18 cellular contexts compared by ENCODE assay signal in the genomic region with DNA sequence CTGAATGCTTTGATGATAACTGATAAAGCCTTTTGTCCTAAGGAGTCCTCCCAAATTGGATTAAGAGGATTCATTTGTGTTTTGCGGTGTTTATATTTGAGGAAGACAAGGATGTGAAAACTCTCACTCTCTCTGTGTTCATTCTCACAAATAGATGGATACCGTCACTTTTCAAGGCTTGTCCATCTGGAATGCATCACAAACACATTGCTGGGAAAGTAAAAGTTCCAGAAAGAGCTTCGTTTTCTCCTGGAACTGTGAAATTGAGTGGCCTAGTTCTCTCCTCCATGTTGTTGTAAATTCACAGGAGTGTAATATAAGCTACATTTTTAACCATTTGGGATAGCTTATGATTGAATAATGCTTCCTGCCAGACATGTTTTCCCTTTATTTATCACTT.
DNase-seq lines count a peak whose midpoint lies in the region; ATAC-seq and TF ChIP-seq lines count a peak whose summit lies in the region.
"Had no signal": no experiment of that assay in that cellular context is flagged by ENCODE, and none has a peak within 500 bp of the region (broad histone marks: within the 10 kb centered on the region; RNA-seq: fewer than 3 reads in every experiment).

No MANE protein-coding gene starts in this region.

- H3K18ac ChIP-seq in mesenchymal stem cell (ENCODE audit: low read depth in 1 of 2, low read length in 2 of 2), result no peak overlapping the region

- no peak for TF ChIP-seq CTCF in PC-9 (conservative IDR thresholded peaks at IDR 0.05)
- TF ChIP-seq CTCF in hepatocyte (IDR thresholded peaks at IDR 0.05; ENCODE audit: poor library complexity), result no peak
- no peak for TF ChIP-seq CTCF in progenitor cell of endocrine pancreas (IDR thresholded peaks at IDR 0.05; ENCODE audit: unreplicated experiment)
- TF ChIP-seq CTCF in GM13977 (IDR thresholded peaks at IDR 0.05; ENCODE audit: extremely low read depth, insufficient read depth, missing control alignments), result no peak

- ATAC-seq in activated T-cell treated with anti-CD3 and anti-CD28 coated beads, Interleukin-2, amount 50 U/mL, for 72 hours (replicated peaks in 1 of 2), result no peak

- no peak overlapping the region for H3K23ac ChIP-seq in mesenchymal stem cell (ENCODE audit: low read length in 2 of 2)

- POLR2A ChIA-PET in PC-9 (lab: Charles Lee; ENCODE audit: unreplicated experiment), result no interaction called here

- BruUV-seq in PC-9 (replicated peaks; lab: Mats Ljungman, UMichigan), result no TSS peak

- H3K9me3 Mint-ChIP-seq in progenitor cell of endocrine pancreas (ENCODE audit: low read depth), result no peaks in the 10 kb centered on the region
- peaks cover 4 to 8% of the 10 kb centered on the region in 2 donors for H3K9me3 Mint-ChIP-seq in activated T-cell treated with anti-CD3 and anti-CD28 coated beads, Interleukin-2, amount 50 U/mL, for 72 hours

- 48% methylated on average over 3 of the region's 3 CpGs for WGBS in hepatocyte (ENCODE audit: low lambda C conversion rate, missing lambda C conversion rate)
- WGBS in mesenchymal stem cell, result 45% methylated on average over 3 of the region's 3 CpGs

- intact Hi-C loops in PC-9 (cut with micrococcal nuclease; ENCODE audit: unreplicated experiment), result loop anchor here (5.0 kb wide), 1 partner anchor 43 kb away; no protein-coding TSS in a partner anchor

- H4K20me1 ChIP-seq in PC-9 (ENCODE audit: insufficient read depth) (no peaks in the 10 kb centered on the region), hepatocyte (ENCODE audit: insufficient read depth, poor library complexity, severe bottlenecking) (no peaks in the 10 kb centered on the region)

- H3K9ac ChIP-seq in mesenchymal stem cell (ENCODE audit: low read length), result no peak overlapping the region

- H3K27me3 Mint-ChIP-seq in progenitor cell of endocrine pancreas, result no peaks in the 10 kb centered on the region
- no peaks in the 10 kb centered on the region for H3K27me3 Mint-ChIP-seq in activated T-cell treated with anti-CD3 and anti-CD28 coated beads, Interleukin-2, amount 50 U/mL, for 72 hours (ENCODE audit: low read depth)
- H3K27me3 Mint-ChIP-seq: CD8-positive, alpha-beta memory T cell had no signal

- H3K27ac Mint-ChIP-seq in progenitor cell of endocrine pancreas, result peak overlapping the region; percentile 73
- H3K27ac Mint-ChIP-seq in activated T-cell treated with anti-CD3 and anti-CD28 coated beads, Interleukin-2, amount 50 U/mL, for 72 hours, result no peak overlapping the region
- H3K27ac Mint-ChIP-seq: CD8-positive, alpha-beta memory T cell had no signal

- H2BK5ac ChIP-seq in mesenchymal stem cell (ENCODE audit: low read depth, low read length, poor library complexity, severe bottlenecking), result no peak overlapping the region

- H2BK12ac ChIP-seq in mesenchymal stem cell (ENCODE audit: low read length in 2 of 2), result no peak overlapping the region

- H3K4me2 ChIP-seq in PC-9, result peak overlapping the region; percentile 69
- peak overlapping the region; percentile 61 for H3K4me2 ChIP-seq in hepatocyte
- no peak overlapping the region for H3K4me2 ChIP-seq in mesenchymal stem cell (ENCODE audit: low read length, poor library complexity, severe bottlenecking)

- H2BK120ac ChIP-seq in mesenchymal stem cell (ENCODE audit: low read depth, low read length), result no peak overlapping the region

- H3K4me3 ChIP-seq in PC-9 (no peak overlapping the region), hepatocyte (no peak overlapping the region), mesenchymal stem cell (ENCODE audit: insufficient read depth in 1 of 2, low read depth in 1 of 2, low read length in 2 of 2) (no peak overlapping the region)
- H3K4me3 ChIP-seq: cardiac muscle cell, uterus had no signal

- in situ Hi-C loops in GM13977 (cut with MboI; ENCODE audit: low pct_unique_long_range_greater_than_20kb, low sequenced_read_pairs, unreplicated experiment), result no loop called here

- CTCF ChIA-PET in PC-9 (lab: Charles Lee), result no interaction called here

- H3K79me2 ChIP-seq in PC-9 (ENCODE audit: low read depth) (no peaks in the 10 kb centered on the region), hepatocyte (no peaks in the 10 kb centered on the region)

- H2BK15ac ChIP-seq in mesenchymal stem cell (ENCODE audit: low read depth, poor library complexity, severe bottlenecking), result no peak overlapping the region

- H3K36me3 ChIP-seq in PC-9 (ENCODE audit: low read depth) (no peaks in the 10 kb centered on the region), hepatocyte (replicated peaks; ENCODE audit: insufficient read depth, low read depth) (no peaks in the 10 kb centered on the region), mesenchymal stem cell (ENCODE audit: control insufficient read depth in 1 of 2, insufficient read depth in 2 of 2, low read depth in 1 of 2, low read length in 2 of 2) (no peaks in the 10 kb centered on the region)
- H3K36me3 ChIP-seq: cardiac muscle cell, uterus had no signal

- H3K36me3 Mint-ChIP-seq in progenitor cell of endocrine pancreas (ENCODE audit: insufficient read depth), result no peaks in the 10 kb centered on the region
- H3K36me3 Mint-ChIP-seq in activated T-cell treated with anti-CD3 and anti-CD28 coated beads, Interleukin-2, amount 50 U/mL, for 72 hours (ENCODE audit: insufficient read depth in 2 of 2), result no peaks in the 10 kb centered on the region

- no peak overlapping the region for H2AK5ac ChIP-seq in mesenchymal stem cell (ENCODE audit: low read length, severe bottlenecking)

- H3K4me1 ChIP-seq in PC-9 (replicated peaks; ENCODE audit: insufficient read depth), result peaks cover 18% of the 10 kb centered on the region
- H3K4me1 ChIP-seq in hepatocyte (ENCODE audit: insufficient read depth), result peaks cover 43% of the 10 kb centered on the region
- H3K4me1 ChIP-seq in mesenchymal stem cell (ENCODE audit: control insufficient read depth, insufficient read depth, low read depth, low read length), result peaks cover 2% of the 10 kb centered on the region
- H3K4me1 ChIP-seq: uterus had no signal

- no peak overlapping the region for H3K14ac ChIP-seq in mesenchymal stem cell (ENCODE audit: low read length in 2 of 2)

- H2AFZ ChIP-seq in PC-9 (no peak overlapping the region), hepatocyte (peak overlapping the region; percentile 64), mesenchymal stem cell (ENCODE audit: low read depth, low read length) (no peak overlapping the region)

- peaks cover 14% of the 10 kb centered on the region; the same call in 1 of the 2 replicates for H3F3A ChIP-seq in PC-9 (ENCODE audit: insufficient read depth, low read depth)

- H3K4me3 Mint-ChIP-seq in progenitor cell of endocrine pancreas (ENCODE audit: low read depth), result no peak overlapping the region
- no peak overlapping the region for H3K4me3 Mint-ChIP-seq in activated T-cell treated with anti-CD3 and anti-CD28 coated beads, Interleukin-2, amount 50 U/mL, for 72 hours
- H3K4me3 Mint-ChIP-seq: CD8-positive, alpha-beta memory T cell had no signal

- H4K91ac ChIP-seq in mesenchymal stem cell (ENCODE audit: low read length), result no peak overlapping the region

- H4K8ac ChIP-seq in mesenchymal stem cell (ENCODE audit: low read length), result no peak overlapping the region

- H3K9me2 ChIP-seq in PC-9 (ENCODE audit: insufficient read depth) (no peaks in the 10 kb centered on the region), hepatocyte (replicated peaks; ENCODE audit: insufficient read depth) (no peaks in the 10 kb centered on the region)

- H3K9me3 ChIP-seq in PC-9 (ENCODE audit: insufficient read depth, low read depth), result no peaks in the 10 kb centered on the region
- H3K9me3 ChIP-seq in hepatocyte (ENCODE audit: low read depth), result no peaks in the 10 kb centered on the region
- no peaks in the 10 kb centered on the region for H3K9me3 ChIP-seq in mesenchymal stem cell (ENCODE audit: control insufficient read depth, low read length)
- H3K9me3 ChIP-seq: uterus had no signal

- peaks cover 22% of the 10 kb centered on the region for H3K4me1 Mint-ChIP-seq in progenitor cell of endocrine pancreas (ENCODE audit: low read depth)
- H3K4me1 Mint-ChIP-seq in activated T-cell treated with anti-CD3 and anti-CD28 coated beads, Interleukin-2, amount 50 U/mL, for 72 hours (ENCODE audit: low read depth), result no peaks in the 10 kb centered on the region
- H3K4me1 Mint-ChIP-seq: CD8-positive, alpha-beta memory T cell had no signal

- H3K27ac ChIP-seq in PC-9 (peak overlapping the region; percentile 63), hepatocyte (peak overlapping the region; percentile 57), mesenchymal stem cell (ENCODE audit: low read length, poor library complexity, severe bottlenecking) (no peak overlapping the region)
- H3K27ac ChIP-seq: cardiac muscle cell had no signal

- DNase-seq in GM03348 (ENCODE audit: low spot score) (peak; percentile 9), PC-9 (no peak), hepatocyte (ENCODE audit: low spot score) (no peak), progenitor cell of endocrine pancreas (ENCODE audit: low spot score, unreplicated experiment) (no peak), mesenchymal stem cell (no peak), GM13977 (ENCODE audit: low spot score) (no peak)
- DNase-seq in activated naive CD4-positive, alpha-beta T cell treated with Interleukin-2 at 50 U/mL for 16 hours, result no peak
- DNase-seq in activated T-cell treated with anti-CD3 and anti-CD28 coated beads, Interleukin-2, amount 50 U/mL, for 72 hours, result no peak
- DNase-seq: activated CD4-positive, alpha-beta T cell treated with anti-CD3 and anti-CD28 coated beads for 4 hours; CD8-positive, alpha-beta memory T cell; DMS79 treated with DMSO at 0.1 percent for 48 hours; glutamatergic neuron; KBM-7; NCI-H187; NCI-H446 treated with DMSO at 0.1 percent for 48 hours; SW 1271; uterus had no signal

- H3K4ac ChIP-seq in mesenchymal stem cell (ENCODE audit: low read depth in 1 of 2, low read length in 2 of 2), result no peak overlapping the region

- no peaks in the 10 kb centered on the region for H3K79me1 ChIP-seq in mesenchymal stem cell (replicated peaks; ENCODE audit: low read length, poor library complexity, severe bottlenecking)

- H3K27me3 ChIP-seq in PC-9 (ENCODE audit: insufficient read depth, low read depth), result no peaks in the 10 kb centered on the region
- H3K27me3 ChIP-seq in hepatocyte, result no peaks in the 10 kb centered on the region
- no peaks in the 10 kb centered on the region for H3K27me3 ChIP-seq in mesenchymal stem cell (ENCODE audit: control insufficient read depth in 1 of 2, insufficient read depth in 1 of 2, low read length in 2 of 2)
- H3K27me3 ChIP-seq: cardiac muscle cell, uterus had no signal
